ENCODE assay signal across 12 cellular contexts in genomic region chr11:116420770-116421528, GRCh38.
A peak's percentile ranks its signal among the peaks of the same experiment; 100 is the strongest.
DNase-seq lines count a peak whose midpoint lies in the region; ATAC-seq and TF ChIP-seq lines count a peak whose summit lies in the region.
"Had no signal": no experiment of that assay in that cellular context is flagged by ENCODE, and none has a peak within 500 bp of the region (broad histone marks: within the 10 kb centered on the region; RNA-seq: fewer than 3 reads in every experiment).

No MANE protein-coding gene starts in this region.

- H3K27ac Mint-ChIP-seq in brain, result peak overlapping the region; percentile 26 to 85 (median 64)
- no peak overlapping the region for H3K27ac Mint-ChIP-seq in activated CD8-positive, alpha-beta memory T cell treated with anti-CD3 and anti-CD28 coated beads, Interleukin-2, amount 10 ng/mL, durations not matched to agents 7 days and 5 days
- no peak overlapping the region for H3K27ac Mint-ChIP-seq in naive thymus-derived CD8-positive, alpha-beta T cell
- H3K27ac Mint-ChIP-seq: activated naive CD4-positive, alpha-beta T cell treated with anti-CD3 and anti-CD28 coated beads, Interleukin-2, amount 50 U/mL, for 24 hours; type B pancreatic cell had no signal

- no peak for ATAC-seq in activated CD8-positive, alpha-beta memory T cell treated with anti-CD3 and anti-CD28 coated beads, Interleukin-2, amount 10 ng/mL, durations not matched to agents 7 days and 5 days
- no peak for ATAC-seq in naive thymus-derived CD8-positive, alpha-beta T cell

- H3K9me3 Mint-ChIP-seq in brain, result peaks cover 0 to 5% (median 2%) of the 10 kb centered on the region in 5 experiments
- H3K9me3 Mint-ChIP-seq in activated CD8-positive, alpha-beta memory T cell treated with anti-CD3 and anti-CD28 coated beads, Interleukin-2, amount 10 ng/mL, durations not matched to agents 7 days and 5 days (ENCODE audit: low read depth), result no peaks in the 10 kb centered on the region
- no peaks in the 10 kb centered on the region for H3K9me3 Mint-ChIP-seq in naive thymus-derived CD8-positive, alpha-beta T cell
- H3K9me3 Mint-ChIP-seq: activated naive CD4-positive, alpha-beta T cell treated with anti-CD3 and anti-CD28 coated beads, Interleukin-2, amount 50 U/mL, for 24 hours had no signal

- no peak for TF ChIP-seq CTCF in brain (conservative IDR thresholded peaks at IDR 0.05)

- intact Hi-C loops in posterior vena cava (cut with DNase I), result no loop called here

- H3K4me1 Mint-ChIP-seq in brain, result peaks cover 68% of the 10 kb centered on the region
- H3K4me1 Mint-ChIP-seq in activated CD8-positive, alpha-beta memory T cell treated with anti-CD3 and anti-CD28 coated beads, Interleukin-2, amount 10 ng/mL, durations not matched to agents 7 days and 5 days, result no peaks in the 10 kb centered on the region
- H3K4me1 Mint-ChIP-seq in naive thymus-derived CD8-positive, alpha-beta T cell, result peaks cover 0 to 2% (median 0%) of the 10 kb centered on the region in 4 donors
- H3K4me1 Mint-ChIP-seq: activated naive CD4-positive, alpha-beta T cell treated with anti-CD3 and anti-CD28 coated beads, Interleukin-2, amount 50 U/mL, for 24 hours had no signal

- DNase-seq in DMS153 (lab: John Stamatoyannopoulos, UW) (peak; percentile 51), DMS153 treated with DMSO at 0.1 percent for 48 hours (lab: John Stamatoyannopoulos, UW; ENCODE audit: unreplicated experiment) (no peak), NCI-H748 (lab: John Stamatoyannopoulos, UW; ENCODE audit: unreplicated experiment) (peak; percentile 72), posterior vena cava (ENCODE audit: low spot score) (peak; percentile 60), NCI-H1694 (lab: John Stamatoyannopoulos, UW) (no peak)
- no peak for DNase-seq in activated CD8-positive, alpha-beta memory T cell treated with anti-CD3 and anti-CD28 coated beads, Interleukin-2, amount 10 ng/mL, durations not matched to agents 7 days and 5 days
- no peak for DNase-seq in naive thymus-derived CD8-positive, alpha-beta T cell
- DNase-seq: NCI-H2029 treated with DMSO at 0.1 percent for 48 hours, T-helper 9 cell had no signal

- no peaks in the 10 kb centered on the region for H3K36me3 Mint-ChIP-seq in brain
- H3K36me3 Mint-ChIP-seq in activated CD8-positive, alpha-beta memory T cell treated with anti-CD3 and anti-CD28 coated beads, Interleukin-2, amount 10 ng/mL, durations not matched to agents 7 days and 5 days, result no peaks in the 10 kb centered on the region
- H3K36me3 Mint-ChIP-seq in naive thymus-derived CD8-positive, alpha-beta T cell, result no peaks in the 10 kb centered on the region
- H3K36me3 Mint-ChIP-seq: activated naive CD4-positive, alpha-beta T cell treated with anti-CD3 and anti-CD28 coated beads, Interleukin-2, amount 50 U/mL, for 24 hours; type B pancreatic cell had no signal

- CTCF ChIA-PET in activated CD8-positive, alpha-beta memory T cell treated with anti-CD3 and anti-CD28 coated beads, Interleukin-2, amount 10 ng/mL, durations not matched to agents 7 days and 5 days (lab: Charles Lee), result no interaction called here

- H3K4me3 Mint-ChIP-seq in brain, result peak overlapping the region in 1 of 5 experiments; percentile 29
- H3K4me3 Mint-ChIP-seq in activated CD8-positive, alpha-beta memory T cell treated with anti-CD3 and anti-CD28 coated beads, Interleukin-2, amount 10 ng/mL, durations not matched to agents 7 days and 5 days, result no peak overlapping the region
- no peak overlapping the region for H3K4me3 Mint-ChIP-seq in naive thymus-derived CD8-positive, alpha-beta T cell
- H3K4me3 Mint-ChIP-seq: activated naive CD4-positive, alpha-beta T cell treated with anti-CD3 and anti-CD28 coated beads, Interleukin-2, amount 50 U/mL, for 24 hours; type B pancreatic cell had no signal

- H3K27me3 Mint-ChIP-seq in brain, result peaks cover 7% of the 10 kb centered on the region
- peaks cover 2% of the 10 kb centered on the region for H3K27me3 Mint-ChIP-seq in activated CD8-positive, alpha-beta memory T cell treated with anti-CD3 and anti-CD28 coated beads, Interleukin-2, amount 10 ng/mL, durations not matched to agents 7 days and 5 days
- H3K27me3 Mint-ChIP-seq in naive thymus-derived CD8-positive, alpha-beta T cell, result peaks cover 6 to 35% (median 14%) of the 10 kb centered on the region in 5 donors

- POLR2A ChIA-PET in naive thymus-derived CD8-positive, alpha-beta T cell (lab: Charles Lee), result no interaction called here

Comparison
In these comparisons a context has a peak if more than half of its experiments do, and no peak if none do; other contexts are left out.
1. DNase-seq: peak in DMS153 (single experiment), NCI-H748 (single experiment) and posterior vena cava (single experiment); none in DMS153 treated with DMSO at 0.1 percent for 48 hours (single experiment), activated CD8-positive, alpha-beta memory T cell treated with anti-CD3 and anti-CD28 coated beads, Interleukin-2, amount 10 ng/mL, durations not matched to agents 7 days and 5 days (single experiment), naive thymus-derived CD8-positive, alpha-beta T cell (0 of 10) and NCI-H1694 (single experiment).
2. H3K27ac Mint-ChIP-seq: peak in brain (5 of 5); none in activated CD8-positive, alpha-beta memory T cell treated with anti-CD3 and anti-CD28 coated beads, Interleukin-2, amount 10 ng/mL, durations not matched to agents 7 days and 5 days (single experiment) and naive thymus-derived CD8-positive, alpha-beta T cell (0 of 10).